ENCODE assay signal across 23 cellular contexts in genomic region chr10:127405221-127405620, GRCh38.
DNase-seq lines count a peak whose midpoint lies in the region; ATAC-seq, FAIRE-seq and TF ChIP-seq lines count a peak whose summit lies in the region.
"Had no signal": no experiment of that assay in that cellular context is flagged by ENCODE, and none has a peak within 500 bp of the region (broad histone marks: within the 10 kb centered on the region; RNA-seq: fewer than 3 reads in every experiment).

No MANE protein-coding gene starts in this region.

- H3K27ac ChIP-seq in CD4-positive, alpha-beta T cell (ENCODE audit: low read depth, low read length), result no peak overlapping the region
- H3K27ac ChIP-seq: C4-2B, sigmoid colon, thoracic aorta had no signal

- peaks cover 4% of the 10 kb centered on the region for H3K9me3 Mint-ChIP-seq in CD4-positive, alpha-beta T cell
- H3K9me3 Mint-ChIP-seq: activated naive CD4-positive, alpha-beta T cell treated with anti-CD3 and anti-CD28 coated beads, Interleukin-2, amount 50 U/mL, for 24 hours; mesothelial cell of epicardium had no signal

- intact Hi-C loops in CD4-positive, alpha-beta T cell (cut with DNase I, micrococcal nuclease), result no loop called here

- no peaks in the 10 kb centered on the region for H3K36me3 Mint-ChIP-seq in CD4-positive, alpha-beta T cell (ENCODE audit: low read depth)
- H3K36me3 Mint-ChIP-seq: activated naive CD4-positive, alpha-beta T cell treated with anti-CD3 and anti-CD28 coated beads, Interleukin-2, amount 50 U/mL, for 24 hours had no signal

- no peak overlapping the region for H3K27ac Mint-ChIP-seq in CD4-positive, alpha-beta T cell
- H3K27ac Mint-ChIP-seq: activated naive CD4-positive, alpha-beta T cell treated with anti-CD3 and anti-CD28 coated beads, Interleukin-2, amount 50 U/mL, for 24 hours; mesothelial cell of epicardium had no signal

- no peaks in the 10 kb centered on the region for H3K27me3 ChIP-seq in CD4-positive, alpha-beta T cell (ENCODE audit: control insufficient read depth, insufficient read depth, low read length)
- H3K27me3 ChIP-seq: sigmoid colon had no signal

- no peak for FAIRE-seq in RCC 7860 (lab: Jason Lieb, UNC)
- FAIRE-seq: keratinocyte had no signal

- H3K4me1 Mint-ChIP-seq in CD4-positive, alpha-beta T cell (ENCODE audit: low read depth), result no peaks in the 10 kb centered on the region
- H3K4me1 Mint-ChIP-seq: activated naive CD4-positive, alpha-beta T cell treated with anti-CD3 and anti-CD28 coated beads, Interleukin-2, amount 50 U/mL, for 24 hours had no signal

- H3K27me3 Mint-ChIP-seq in CD4-positive, alpha-beta T cell, result no peaks in the 10 kb centered on the region
- H3K27me3 Mint-ChIP-seq: activated naive CD4-positive, alpha-beta T cell treated with anti-CD3 and anti-CD28 coated beads, Interleukin-2, amount 50 U/mL, for 24 hours had no signal

- ATAC-seq in CD4-positive, alpha-beta T cell (ENCODE audit: poor library complexity), result no peak
- ATAC-seq: Panc1 had no signal

- POLR2A ChIA-PET in CD4-positive, alpha-beta T cell (lab: Charles Lee), result no interaction called here

- H3K9me3 ChIP-seq in CD4-positive, alpha-beta T cell (ENCODE audit: control insufficient read depth, low read length), result peaks cover 5% of the 10 kb centered on the region
- H3K9me3 ChIP-seq: sigmoid colon, thoracic aorta had no signal

- DNase-seq in ELR (ENCODE audit: low read depth), result peak; percentile 70
- DNase-seq in amniotic stem cell (lab: John Stamatoyannopoulos, UW), result peak; percentile 14
- DNase-seq in fibroblast of the aortic adventitia (ENCODE audit: low read depth), result peak; percentile 70
- DNase-seq in retinal pigment epithelial cell (ENCODE audit: low read depth), result peak; percentile 28
- no peak for DNase-seq in NCI-H524 treated with DMSO at 0.1 percent for 48 hours (lab: John Stamatoyannopoulos, UW)
- no peak for DNase-seq in RCC 7860 (ENCODE audit: low spot score)
- no peak for DNase-seq in CD4-positive, alpha-beta T cell
- DNase-seq in NCI-H2171 treated with DMSO at 0.1 percent for 48 hours (lab: John Stamatoyannopoulos, UW), result no peak
- DNase-seq: activated CD4-positive, alpha-beta T cell treated with anti-CD3 and anti-CD28 coated beads, Interleukin-2, amount 50 U/mL, for 1 hour; activated T-cell treated with anti-CD3 and anti-CD28 coated beads for 4 hours; DMS79; glutamatergic neuron; MV-4-11; NCI-H2029; nucleus accumbens; stimulated activated CD4-positive, alpha-beta T cell treated with anti-CD3 and anti-CD28 coated beads, Interleukin-4, amount 100 ng/mL, for 24 hours had no signal

- TF ChIP-seq CTCF in fibroblast of the aortic adventitia (IDR thresholded peaks at IDR 0.05; ENCODE audit: insufficient read depth, low read length), result no peak
- TF ChIP-seq CTCF in retinal pigment epithelial cell (conservative IDR thresholded peaks at IDR 0.05; ENCODE audit: low read depth, low read length), result no peak
- no peak for TF ChIP-seq CTCF in CD4-positive, alpha-beta T cell (IDR thresholded peaks at IDR 0.05)

- H3K4me3 ChIP-seq in fibroblast of the aortic adventitia (ENCODE audit: low read depth, low read length) (no peak overlapping the region), retinal pigment epithelial cell (ENCODE audit: low read length) (no peak overlapping the region)
- H3K4me3 ChIP-seq: sigmoid colon, thoracic aorta had no signal

- no peak overlapping the region for H3K4me3 Mint-ChIP-seq in CD4-positive, alpha-beta T cell
- H3K4me3 Mint-ChIP-seq: activated naive CD4-positive, alpha-beta T cell treated with anti-CD3 and anti-CD28 coated beads, Interleukin-2, amount 50 U/mL, for 24 hours; mesothelial cell of epicardium had no signal

- CTCF ChIA-PET in CD4-positive, alpha-beta T cell (lab: Charles Lee), result no interaction called here

Comparison
In these comparisons a context has a peak if more than half of its experiments do, and no peak if none do; other contexts are left out.
1. DNase-seq: peak in ELR (single experiment), amniotic stem cell (single experiment), fibroblast of the aortic adventitia (single experiment) and retinal pigment epithelial cell (single experiment); none in NCI-H524 treated with DMSO at 0.1 percent for 48 hours (single experiment), RCC 7860 (single experiment), CD4-positive, alpha-beta T cell (0 of 10) and NCI-H2171 treated with DMSO at 0.1 percent for 48 hours (single experiment).